In the genomic region with DNA sequence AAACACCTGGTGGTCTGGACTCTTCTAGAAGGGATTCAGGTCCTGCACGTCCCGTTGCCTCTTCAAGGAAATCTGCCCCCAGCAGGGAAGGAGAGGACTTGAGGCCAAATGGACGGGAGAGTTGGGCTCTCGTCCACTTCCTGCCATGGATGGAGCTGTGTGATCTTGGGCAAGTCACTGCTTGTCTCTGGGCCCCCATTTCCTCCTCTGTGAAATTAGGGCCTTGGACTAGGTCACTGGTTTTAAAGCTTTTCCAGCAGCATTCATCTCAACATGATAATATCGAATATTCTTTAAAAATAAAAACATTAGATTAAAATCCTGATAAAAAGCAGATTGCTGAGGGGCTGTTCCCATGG, we compare ENCODE assay signal across 34 cellular contexts. TPM values are rescaled to one million over a fixed set of nuclear protein-coding genes. Genes with fewer than 3 reads are reported as not detected.
"Had no signal": no experiment of that assay in that cellular context is flagged by ENCODE, and none has a peak within 500 bp of the region (broad histone marks: within the 10 kb centered on the region; RNA-seq: fewer than 3 reads in every experiment).

No MANE protein-coding gene starts in this region.

- H3K27ac Mint-ChIP-seq: activated CD8-positive, alpha-beta T cell treated with anti-CD3 and anti-CD28 coated beads for 36 hours; activated naive CD8-positive, alpha-beta T cell; activated T-helper 17 cell treated with anti-CD3 and anti-CD28 coated beads, Interleukin-2, amount 50 U/mL, for 72 hours; effector memory CD8-positive, alpha-beta T cell; T-helper 17 cell; T-helper 2 cell treated with Interferon-gamma antibody and Interleukin-4, amounts not matched to agents 5 μg/mL and 100 μg/mL, for 36 hours had no signal

- H3K9me3 ChIP-seq: esophagus squamous epithelium, gastroesophageal sphincter had no signal

- H3K36me3 Mint-ChIP-seq: activated naive CD8-positive, alpha-beta T cell had no signal

- H3K4me3 Mint-ChIP-seq: activated CD8-positive, alpha-beta T cell treated with anti-CD3 and anti-CD28 coated beads for 36 hours; activated naive CD8-positive, alpha-beta T cell; activated T-cell treated with anti-CD3 and anti-CD28 coated beads, Interleukin-2, amount 50 U/mL, for 4 hours; activated T-helper 17 cell treated with anti-CD3 and anti-CD28 coated beads, Interleukin-2, amount 50 U/mL, for 72 hours; dendritic cell treated with granulocyte-macrophage colony-stimulating factor and Interleukin-4, amounts not matched to agents 40 ng/mL and 50 ng/mL, for 4 days; effector memory CD8-positive, alpha-beta T cell; T-helper 17 cell; T-helper 2 cell treated with Interferon-gamma antibody and Interleukin-4, amounts not matched to agents 5 μg/mL and 100 μg/mL, for 36 hours had no signal

- H3K4me1 ChIP-seq: esophagus squamous epithelium had no signal

- H3K4me3 ChIP-seq: coronary artery, dorsolateral prefrontal cortex, esophagus squamous epithelium, gastroesophageal sphincter had no signal

- H3K9me3 Mint-ChIP-seq: activated CD8-positive, alpha-beta T cell treated with anti-CD3 and anti-CD28 coated beads for 36 hours; activated T-cell treated with anti-CD3 and anti-CD28 coated beads, Interleukin-2, amount 50 U/mL, for 4 hours; activated T-helper 17 cell treated with anti-CD3 and anti-CD28 coated beads, Interleukin-2, amount 50 U/mL, for 72 hours; dendritic cell treated with granulocyte-macrophage colony-stimulating factor and Interleukin-4, amounts not matched to agents 40 ng/mL and 50 ng/mL, for 4 days; effector memory CD8-positive, alpha-beta T cell; T-helper 2 cell treated with Interferon-gamma antibody and Interleukin-4, amounts not matched to agents 5 μg/mL and 100 μg/mL, for 36 hours had no signal

- H3K27ac ChIP-seq: brain microvascular endothelial cell, coronary artery, dorsolateral prefrontal cortex, epithelial cell of prostate, esophagus squamous epithelium, gastroesophageal sphincter had no signal

- FAIRE-seq: astrocyte, bronchial epithelial cell, endometrium, endothelial cell of umbilical vein had no signal

- H3K36me3 ChIP-seq: brain microvascular endothelial cell, esophagus squamous epithelium, gastroesophageal sphincter had no signal

- DNase-seq: activated CD4-positive, alpha-beta T cell treated with anti-CD3 and anti-CD28 coated beads for 1 hour; activated CD4-positive, alpha-beta T cell treated with anti-CD3 and anti-CD28 coated beads for 4 hours; activated CD4-positive, alpha-beta T cell treated with anti-CD3 and anti-CD28 coated beads, Interleukin-2, amount 50 U/mL, for 1 hour; activated CD4-positive, alpha-beta T cell treated with anti-CD3 and anti-CD28 coated beads, Interleukin-2, amount 50 U/mL, for 48 hours; activated CD8-positive, alpha-beta memory T cell treated with anti-CD3 and anti-CD28 coated beads for 24 hours; activated CD8-positive, alpha-beta T cell treated with anti-CD3 and anti-CD28 coated beads for 36 hours; activated effector memory CD4-positive, alpha-beta T cell treated with Interleukin-2 at 50 U/mL for 16 hours; activated gamma-delta T cell treated with Interleukin-2 at 50 U/mL for 16 hours; activated naive CD4-positive, alpha-beta T cell treated with anti-CD3 and anti-CD28 coated beads, Interleukin-2, amount 50 U/mL, for 16 hours; activated naive CD4-positive, alpha-beta T cell treated with Interleukin-2 at 50 U/mL for 16 hours; activated T-cell treated with anti-CD3 and anti-CD28 coated beads, Interleukin-2, amount 50 U/mL, for 4 hours; amniotic stem cell; anterior cingulate cortex; brain microvascular endothelial cell; caudate nucleus; dorsolateral prefrontal cortex; effector memory CD8-positive, alpha-beta T cell; esophagus squamous epithelium; foreskin melanocyte; T-helper 1 cell; T-helper 17 cell; T1000 had no signal

- ATAC-seq: activated CD8-positive, alpha-beta T cell treated with anti-CD3 and anti-CD28 coated beads for 36 hours; activated T-cell treated with anti-CD3 and anti-CD28 coated beads, Interleukin-2, amount 50 U/mL, for 4 hours; activated T-helper 17 cell treated with anti-CD3 and anti-CD28 coated beads, Interleukin-2, amount 50 U/mL, for 72 hours; effector memory CD8-positive, alpha-beta T cell; gastroesophageal sphincter; T-helper 17 cell had no signal

RNA-seq across cellular contexts. Expression of gene LHX4, which starts 26.9 kb away (rescaled TPM):
- total RNA-seq: activated CD8-positive, alpha-beta T cell treated with anti-CD3 and anti-CD28 coated beads for 36 hours; endothelial cell of umbilical vein; gastroesophageal sphincter; glomerular endothelial cell; T-helper 17 cell had no signal
- polyA plus RNA-seq: endothelial cell of umbilical vein had no signal
